In the genomic region with DNA sequence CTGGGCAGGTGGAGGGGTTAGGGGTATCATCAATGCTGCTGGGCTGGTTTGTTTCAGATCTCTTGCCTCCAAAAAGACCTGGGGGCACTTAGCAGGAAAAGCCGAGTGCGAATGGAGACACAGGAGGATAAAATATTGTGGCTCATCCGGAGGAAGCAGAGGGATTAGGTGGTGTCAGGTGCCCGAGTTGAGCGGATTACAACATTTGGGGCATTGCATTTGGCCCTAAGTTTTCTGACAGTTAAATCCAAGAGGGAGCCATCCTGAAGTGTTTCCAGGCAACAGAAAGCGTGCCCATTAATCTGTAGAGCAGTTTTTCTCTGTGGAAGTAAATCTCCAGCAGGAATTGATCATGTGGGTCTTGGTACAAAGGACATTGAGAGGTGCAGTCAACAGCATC, we compare ENCODE assay signal across 38 cellular contexts.
"Had no signal": no experiment of that assay in that cellular context is flagged by ENCODE, and none has a peak within 500 bp of the region (broad histone marks: within the 10 kb centered on the region; RNA-seq: fewer than 3 reads in every experiment).

No MANE protein-coding gene starts in this region.

- H3K36me3 ChIP-seq: adrenal gland, brain microvascular endothelial cell, breast epithelium had no signal

- H3K9me3 ChIP-seq: adrenal gland, body of pancreas, breast epithelium had no signal

- H3K9me3 Mint-ChIP-seq: activated CD4-positive, alpha-beta memory T cell treated with anti-CD3 and anti-CD28 coated beads, Interleukin-2, amount 10 ng/mL, durations not matched to agents 7 days and 5 days; activated CD4-positive, alpha-beta T cell treated with anti-CD3 and anti-CD28 coated beads, Interleukin-2, amount 10 ng/mL, durations not matched to agents 7 days and 5 days; activated naive CD4-positive, alpha-beta T cell treated with anti-CD3 and anti-CD28 coated beads for 36 hours; activated naive CD4-positive, alpha-beta T cell treated with anti-CD3 and anti-CD28 coated beads, Interleukin-2, amount 50 U/mL, for 72 hours; activated naive CD8-positive, alpha-beta T cell treated with anti-CD3 and anti-CD28 coated beads for 36 hours; activated T-cell treated with anti-CD3 and anti-CD28 coated beads, Interleukin-2, amount 50 U/mL, for 4 hours; activated T-cell treated with anti-CD3 and anti-CD28 coated beads, Interleukin-2, amount 50 U/mL, for 72 hours; activated T-helper 1 cell treated with anti-CD3 and anti-CD28 coated beads, Interleukin-12 subunit alpha, Interleukin-12 subunit beta, Interleukin-2, Interleukin-4 antibody, amounts not matched to agents 30 ng/mL and 10 ng/mL and 1 ng/mL, durations not matched to agents 14 hours and 24 hours and 36 hours; activated T-helper 17 cell treated with anti-CD3 and anti-CD28 coated beads, Interleukin-2, amount 50 U/mL, for 72 hours; central memory CD8-positive, alpha-beta T cell; T-helper 1 cell treated with Interleukin-12 subunit alpha and Interleukin-12 subunit beta and Interleukin-4 antibody, amounts not matched to agents 30 μg/mL and 1 μg/mL, for 36 hours; T-helper 2 cell treated with Interferon-gamma antibody and Interleukin-4, amounts not matched to agents 5 μg/mL and 100 μg/mL, for 36 hours; WTC11 had no signal

- H3K27ac Mint-ChIP-seq: activated CD4-positive, alpha-beta memory T cell treated with anti-CD3 and anti-CD28 coated beads, Interleukin-2, amount 10 ng/mL, durations not matched to agents 7 days and 5 days; activated CD4-positive, alpha-beta T cell treated with anti-CD3 and anti-CD28 coated beads for 36 hours; activated CD4-positive, alpha-beta T cell treated with anti-CD3 and anti-CD28 coated beads, Interleukin-2, amount 10 ng/mL, durations not matched to agents 7 days and 5 days; activated CD8-positive, alpha-beta T cell treated with anti-CD3 and anti-CD28 coated beads, Interleukin-2, amount 10 ng/mL, durations not matched to agents 7 days and 5 days; activated naive CD4-positive, alpha-beta T cell treated with anti-CD3 and anti-CD28 coated beads for 36 hours; activated naive CD4-positive, alpha-beta T cell treated with anti-CD3 and anti-CD28 coated beads, Interleukin-2, amount 50 U/mL, for 72 hours; activated naive CD8-positive, alpha-beta T cell treated with anti-CD3 and anti-CD28 coated beads for 36 hours; activated T-cell treated with anti-CD3 and anti-CD28 coated beads, Interleukin-2, amount 50 U/mL, for 72 hours; activated T-helper 1 cell treated with anti-CD3 and anti-CD28 coated beads, Interleukin-12 subunit alpha, Interleukin-12 subunit beta, Interleukin-2, Interleukin-4 antibody, amounts not matched to agents 30 ng/mL and 10 ng/mL and 1 ng/mL, durations not matched to agents 14 hours and 24 hours and 36 hours; activated T-helper 17 cell treated with anti-CD3 and anti-CD28 coated beads, Interleukin-2, amount 50 U/mL, for 72 hours; T-helper 1 cell treated with Interleukin-12 subunit alpha and Interleukin-12 subunit beta and Interleukin-4 antibody, amounts not matched to agents 30 μg/mL and 1 μg/mL, for 36 hours; T-helper 2 cell treated with Interferon-gamma antibody and Interleukin-4, amounts not matched to agents 5 μg/mL and 100 μg/mL, for 36 hours; WTC11 had no signal

- H3K4me3 Mint-ChIP-seq: activated CD4-positive, alpha-beta memory T cell treated with anti-CD3 and anti-CD28 coated beads, Interleukin-2, amount 10 ng/mL, durations not matched to agents 7 days and 5 days; activated CD4-positive, alpha-beta T cell treated with anti-CD3 and anti-CD28 coated beads for 36 hours; activated CD4-positive, alpha-beta T cell treated with anti-CD3 and anti-CD28 coated beads, Interleukin-2, amount 10 ng/mL, durations not matched to agents 7 days and 5 days; activated CD8-positive, alpha-beta T cell treated with anti-CD3 and anti-CD28 coated beads, Interleukin-2, amount 10 ng/mL, durations not matched to agents 7 days and 5 days; activated naive CD4-positive, alpha-beta T cell treated with anti-CD3 and anti-CD28 coated beads for 36 hours; activated naive CD8-positive, alpha-beta T cell treated with anti-CD3 and anti-CD28 coated beads for 36 hours; activated T-cell treated with anti-CD3 and anti-CD28 coated beads, Interleukin-2, amount 50 U/mL, for 4 hours; activated T-cell treated with anti-CD3 and anti-CD28 coated beads, Interleukin-2, amount 50 U/mL, for 72 hours; activated T-helper 1 cell treated with anti-CD3 and anti-CD28 coated beads, Interleukin-12 subunit alpha, Interleukin-12 subunit beta, Interleukin-2, Interleukin-4 antibody, amounts not matched to agents 30 ng/mL and 10 ng/mL and 1 ng/mL, durations not matched to agents 14 hours and 24 hours and 36 hours; activated T-helper 17 cell treated with anti-CD3 and anti-CD28 coated beads, Interleukin-2, amount 50 U/mL, for 72 hours; central memory CD8-positive, alpha-beta T cell; T-helper 1 cell treated with Interleukin-12 subunit alpha and Interleukin-12 subunit beta and Interleukin-4 antibody, amounts not matched to agents 30 μg/mL and 1 μg/mL, for 36 hours; T-helper 2 cell treated with Interferon-gamma antibody and Interleukin-4, amounts not matched to agents 5 μg/mL and 100 μg/mL, for 36 hours; WTC11 had no signal

- DNase-seq: activated CD4-positive, alpha-beta memory T cell treated with anti-CD3 and anti-CD28 coated beads, Interleukin-2, amount 10 ng/mL, durations not matched to agents 7 days and 5 days; activated CD4-positive, alpha-beta T cell treated with anti-CD3 and anti-CD28 coated beads for 1 hour; activated CD4-positive, alpha-beta T cell treated with anti-CD3 and anti-CD28 coated beads for 36 hours; activated CD4-positive, alpha-beta T cell treated with anti-CD3 and anti-CD28 coated beads for 48 hours; activated CD4-positive, alpha-beta T cell treated with anti-CD3 and anti-CD28 coated beads, Interleukin-2, amount 10 ng/mL, durations not matched to agents 7 days and 5 days; activated CD4-positive, alpha-beta T cell treated with anti-CD3 and anti-CD28 coated beads, Interleukin-2, amount 50 U/mL, for 48 hours; activated CD4-positive, CD25-positive, alpha-beta regulatory T cell; activated CD8-positive, alpha-beta memory T cell treated with anti-CD3 and anti-CD28 coated beads, Interleukin-2, amount 50 U/mL, for 4 hours; activated CD8-positive, alpha-beta T cell treated with anti-CD3 and anti-CD28 coated beads, Interleukin-2, amount 10 ng/mL, durations not matched to agents 7 days and 5 days; activated effector memory CD4-positive, alpha-beta T cell treated with anti-CD3 and anti-CD28 coated beads, Interleukin-2, amount 50 U/mL, for 16 hours; activated gamma-delta T cell treated with Interleukin-2 at 50 U/mL for 16 hours; activated naive CD4-positive, alpha-beta T cell; activated naive CD4-positive, alpha-beta T cell treated with anti-CD3 and anti-CD28 coated beads for 36 hours; activated naive CD4-positive, alpha-beta T cell treated with anti-CD3 and anti-CD28 coated beads, Interleukin-2, amount 50 U/mL, for 16 hours; activated naive CD8-positive, alpha-beta T cell treated with anti-CD3 and anti-CD28 coated beads for 36 hours; activated T-cell treated with anti-CD3 and anti-CD28 coated beads for 4 hours; activated T-cell treated with anti-CD3 and anti-CD28 coated beads, Interleukin-2, amount 50 U/mL, for 1 hour; activated T-cell treated with anti-CD3 and anti-CD28 coated beads, Interleukin-2, amount 50 U/mL, for 4 hours; activated T-cell treated with anti-CD3 and anti-CD28 coated beads, Interleukin-2, amount 50 U/mL, for 72 hours; adrenal gland; amniotic stem cell; aorta; body of pancreas; brain microvascular endothelial cell; caudate nucleus; cerebellar nuclear complex; T-helper 1 cell; T-helper 2 cell; T-helper 9 cell had no signal

- H3K27ac ChIP-seq: adrenal gland, body of pancreas, brain microvascular endothelial cell, breast epithelium, VCaP had no signal

- H3K4me1 Mint-ChIP-seq: activated CD4-positive, alpha-beta memory T cell treated with anti-CD3 and anti-CD28 coated beads, Interleukin-2, amount 10 ng/mL, durations not matched to agents 7 days and 5 days; activated CD4-positive, alpha-beta T cell treated with anti-CD3 and anti-CD28 coated beads for 36 hours; activated CD4-positive, alpha-beta T cell treated with anti-CD3 and anti-CD28 coated beads, Interleukin-2, amount 10 ng/mL, durations not matched to agents 7 days and 5 days; activated naive CD8-positive, alpha-beta T cell treated with anti-CD3 and anti-CD28 coated beads for 36 hours; activated T-helper 17 cell treated with anti-CD3 and anti-CD28 coated beads, Interleukin-2, amount 50 U/mL, for 72 hours; central memory CD8-positive, alpha-beta T cell had no signal

- H3K27me3 ChIP-seq: adrenal gland, body of pancreas, breast epithelium had no signal

- H3K4me3 ChIP-seq: adrenal gland, body of pancreas, breast epithelium had no signal

- H3K27me3 Mint-ChIP-seq: activated naive CD8-positive, alpha-beta T cell treated with anti-CD3 and anti-CD28 coated beads for 36 hours had no signal

- H3K36me3 Mint-ChIP-seq: activated naive CD4-positive, alpha-beta T cell treated with anti-CD3 and anti-CD28 coated beads, Interleukin-2, amount 50 U/mL, for 72 hours; activated naive CD8-positive, alpha-beta T cell treated with anti-CD3 and anti-CD28 coated beads for 36 hours; WTC11 had no signal
